In genomic region chr6:11586117-11586516, GRCh38 we compare ENCODE assay signal across 16 cellular contexts. TPM values are rescaled to one million over a fixed set of nuclear protein-coding genes. Genes with fewer than 3 reads are reported as not detected.
A peak's percentile ranks its signal among the peaks of the same experiment; 100 is the strongest.
DNase-seq lines count a peak whose midpoint lies in the region; ATAC-seq and TF ChIP-seq lines count a peak whose summit lies in the region.
"Had no signal": no experiment of that assay in that cellular context is flagged by ENCODE, and none has a peak within 500 bp of the region (broad histone marks: within the 10 kb centered on the region; RNA-seq: fewer than 3 reads in every experiment).

No MANE protein-coding gene starts in this region.

- no peaks in the 10 kb centered on the region for H4K20me1 ChIP-seq in MM.1S (ENCODE audit: insufficient read depth, low read length)

- TF ChIP-seq POLR2A in right lobe of liver (IDR thresholded peaks at IDR 0.05) = no peak

- H3K4me3 Mint-ChIP-seq in activated CD4-positive, alpha-beta T cell treated with anti-CD3 and anti-CD28 coated beads, Interleukin-2, amount 10 ng/mL, durations not matched to agents 24 days and 14 days = no peak overlapping the region
- H3K4me3 Mint-ChIP-seq: CD4-positive, CD25-positive, alpha-beta regulatory T cell; stimulated activated effector memory CD8-positive, alpha-beta T cell treated with anti-CD3 and anti-CD28 coated beads, Interleukin-12 subunit alpha, Interleukin-12 subunit beta, amount 100 ng/mL, for 72 hours had no signal

- intact Hi-C loops in activated CD4-positive, alpha-beta T cell treated with anti-CD3 and anti-CD28 coated beads, Interleukin-2, amount 10 ng/mL, durations not matched to agents 24 days and 14 days (cut with micrococcal nuclease) = loop anchor here (5.0 to 10.0 kb wide), 2 partner anchors 699 to 1306 kb away; no protein-coding TSS in a partner anchor
- intact Hi-C loops in right lobe of liver (cut with DNase I) (no loop called here), upper lobe of right lung (cut with DNase I) (loop anchor here (10.0 kb wide), 1 partner anchor 1019 kb away; no protein-coding TSS in a partner anchor), Right ventricle myocardium inferior (cut with DNase I) (loop anchor here (5.0 kb wide), 4 partner anchors 646 to 1306 kb away; no protein-coding TSS in a partner anchor)

- H3K9me3 Mint-ChIP-seq in activated CD4-positive, alpha-beta T cell treated with anti-CD3 and anti-CD28 coated beads, Interleukin-2, amount 10 ng/mL, durations not matched to agents 24 days and 14 days = no peaks in the 10 kb centered on the region
- H3K9me3 Mint-ChIP-seq: CD4-positive, CD25-positive, alpha-beta regulatory T cell; stimulated activated effector memory CD8-positive, alpha-beta T cell treated with anti-CD3 and anti-CD28 coated beads, Interleukin-12 subunit alpha, Interleukin-12 subunit beta, amount 100 ng/mL, for 72 hours had no signal

- no peaks in the 10 kb centered on the region for H3K79me2 ChIP-seq in MM.1S (ENCODE audit: low read length)

- H3K27me3 Mint-ChIP-seq in activated CD4-positive, alpha-beta T cell treated with anti-CD3 and anti-CD28 coated beads, Interleukin-2, amount 10 ng/mL, durations not matched to agents 24 days and 14 days = peaks cover 9% of the 10 kb centered on the region

- no peak overlapping the region for H3K27ac Mint-ChIP-seq in activated CD4-positive, alpha-beta T cell treated with anti-CD3 and anti-CD28 coated beads, Interleukin-2, amount 10 ng/mL, durations not matched to agents 24 days and 14 days
- H3K27ac Mint-ChIP-seq: CD4-positive, CD25-positive, alpha-beta regulatory T cell; stimulated activated effector memory CD8-positive, alpha-beta T cell treated with anti-CD3 and anti-CD28 coated beads, Interleukin-12 subunit alpha, Interleukin-12 subunit beta, amount 100 ng/mL, for 72 hours had no signal

- H3K4me1 ChIP-seq in ectodermal cell (ENCODE audit: control insufficient read depth, insufficient read depth, low read length) (peaks cover 3% of the 10 kb centered on the region), right lobe of liver (no peaks in the 10 kb centered on the region), upper lobe of right lung (peaks cover 10% of the 10 kb centered on the region), MM.1S (ENCODE audit: low read length) (no peaks in the 10 kb centered on the region)

- ATAC-seq in right lobe of liver (peak in 3 of 4 donors; percentile 55 to 75 (median 71)), upper lobe of right lung (peak; percentile 26), GM18498 (IDR thresholded peaks at IDR 0.05; ENCODE audit: unreplicated experiment) (no peak), Right ventricle myocardium inferior (no peak)
- ATAC-seq: stimulated activated effector memory CD8-positive, alpha-beta T cell treated with anti-CD3 and anti-CD28 coated beads, Interleukin-12 subunit alpha, Interleukin-12 subunit beta, amount 100 ng/mL, for 72 hours had no signal

- H3F3A ChIP-seq in MM.1S (ENCODE audit: insufficient read depth, low read length) = no peaks in the 10 kb centered on the region

- H3K36me3 ChIP-seq in ectodermal cell (ENCODE audit: control insufficient read depth, insufficient read depth, low read length) = no peaks in the 10 kb centered on the region
- no peaks in the 10 kb centered on the region for H3K36me3 ChIP-seq in right lobe of liver
- H3K36me3 ChIP-seq in upper lobe of right lung = no peaks in the 10 kb centered on the region
- no peaks in the 10 kb centered on the region for H3K36me3 ChIP-seq in MM.1S (replicated peaks; ENCODE audit: insufficient read depth, low read length)
- H3K36me3 ChIP-seq: ovary, transverse colon had no signal

- WGBS in ectodermal cell, 2 experiments = 84% methylated on average over 4 of the region's 4 CpGs
- WGBS in right lobe of liver (ENCODE audit: insufficient coverage, low coverage, low lambda C conversion rate, missing lambda C conversion rate) = 54% methylated on average over 4 of the region's 4 CpGs

- H3K9me3 ChIP-seq in ectodermal cell (ENCODE audit: control insufficient read depth, low read length) = no peaks in the 10 kb centered on the region
- no peaks in the 10 kb centered on the region for H3K9me3 ChIP-seq in right lobe of liver
- no peaks in the 10 kb centered on the region for H3K9me3 ChIP-seq in upper lobe of right lung
- H3K9me3 ChIP-seq in MM.1S (replicated peaks; ENCODE audit: insufficient read depth, low read length) = no peaks in the 10 kb centered on the region
- H3K9me3 ChIP-seq: ovary, transverse colon had no signal

- H3K27ac ChIP-seq in ectodermal cell (ENCODE audit: insufficient read depth, low read depth, low read length, poor library complexity, severe bottlenecking) = peak overlapping the region; percentile 69
- no peak overlapping the region for H3K27ac ChIP-seq in right lobe of liver
- no peak overlapping the region for H3K27ac ChIP-seq in upper lobe of right lung
- H3K27ac ChIP-seq in MM.1S (ENCODE audit: low read length) = no peak overlapping the region
- H3K27ac ChIP-seq: 22Rv1, ovary had no signal

- no peak overlapping the region for H2AFZ ChIP-seq in MM.1S (ENCODE audit: low read length)

- DNase-seq in activated CD4-positive, alpha-beta T cell treated with anti-CD3 and anti-CD28 coated beads, Interleukin-2, amount 10 ng/mL, durations not matched to agents 24 days and 14 days = peak; percentile 14
- DNase-seq in activated CD4-positive, alpha-beta T cell treated with anti-CD3 and anti-CD28 coated beads for 1 hour = no peak
- DNase-seq in right lobe of liver = no peak
- DNase-seq in upper lobe of right lung = no peak
- DNase-seq in MM.1S = no peak
- no peak for DNase-seq in Right ventricle myocardium inferior (ENCODE audit: missing footprints)
- DNase-seq: cerebellar nuclear complex, DMS79, ovary, transverse colon had no signal

- H3K4me2 ChIP-seq in MM.1S (ENCODE audit: low read depth, low read length) = no peak overlapping the region

- H3K27me3 ChIP-seq in ectodermal cell (ENCODE audit: control insufficient read depth, insufficient read depth, low read length, poor library complexity, severe bottlenecking) (no peaks in the 10 kb centered on the region), right lobe of liver (no peaks in the 10 kb centered on the region), upper lobe of right lung (no peaks in the 10 kb centered on the region), MM.1S (replicated peaks; ENCODE audit: insufficient read depth, low read length) (no peaks in the 10 kb centered on the region)
- H3K27me3 ChIP-seq: ovary, transverse colon had no signal

- no peaks in the 10 kb centered on the region for H3K9me2 ChIP-seq in MM.1S (replicated peaks; ENCODE audit: insufficient read depth, low read length)

- no peaks in the 10 kb centered on the region for H3K4me1 Mint-ChIP-seq in activated CD4-positive, alpha-beta T cell treated with anti-CD3 and anti-CD28 coated beads, Interleukin-2, amount 10 ng/mL, durations not matched to agents 24 days and 14 days
- H3K4me1 Mint-ChIP-seq: CD4-positive, CD25-positive, alpha-beta regulatory T cell; stimulated activated effector memory CD8-positive, alpha-beta T cell treated with anti-CD3 and anti-CD28 coated beads, Interleukin-12 subunit alpha, Interleukin-12 subunit beta, amount 100 ng/mL, for 72 hours had no signal

- no peak overlapping the region for H3K9ac ChIP-seq in MM.1S (ENCODE audit: low read length)

- H3K4me3 ChIP-seq in ectodermal cell (ENCODE audit: insufficient read depth, low read depth, low read length) = no peak overlapping the region
- H3K4me3 ChIP-seq in right lobe of liver = no peak overlapping the region
- no peak overlapping the region for H3K4me3 ChIP-seq in upper lobe of right lung
- H3K4me3 ChIP-seq in MM.1S (ENCODE audit: low read length) = no peak overlapping the region
- H3K4me3 ChIP-seq: K562, ovary, transverse colon had no signal

- no peak for TF ChIP-seq CTCF in right lobe of liver (IDR thresholded peaks at IDR 0.05)
- no peak for TF ChIP-seq CTCF in upper lobe of right lung (IDR thresholded peaks at IDR 0.05)
- no peak for TF ChIP-seq CTCF in MM.1S (IDR thresholded peaks at IDR 0.05; ENCODE audit: low read length)

- no peaks in the 10 kb centered on the region for H3K36me3 Mint-ChIP-seq in activated CD4-positive, alpha-beta T cell treated with anti-CD3 and anti-CD28 coated beads, Interleukin-2, amount 10 ng/mL, durations not matched to agents 24 days and 14 days (ENCODE audit: low read depth)
- H3K36me3 Mint-ChIP-seq: CD4-positive, CD25-positive, alpha-beta regulatory T cell; stimulated activated effector memory CD8-positive, alpha-beta T cell treated with anti-CD3 and anti-CD28 coated beads, Interleukin-12 subunit alpha, Interleukin-12 subunit beta, amount 100 ng/mL, for 72 hours had no signal

RNA-seq across cellular contexts. Expression of gene TMEM170B, which starts 48.6 kb away (rescaled TPM):
- 0.72 and 0.73 TPM in 2 replicates for total RNA-seq in activated CD4-positive, alpha-beta T cell treated with anti-CD3 and anti-CD28 coated beads, Interleukin-2, amount 10 ng/mL, durations not matched to agents 24 days and 14 days
- 7.8 TPM for polyA plus RNA-seq in ectodermal cell (2013, experiment 1 of 4)
- 8.0 TPM for polyA plus RNA-seq in ectodermal cell (2013, experiment 2 of 4)
- 6.8 TPM for polyA plus RNA-seq in ectodermal cell (2013, experiment 3 of 4)
- polyA plus RNA-seq in ectodermal cell (2013, experiment 4 of 4) = 7.8 TPM
- total RNA-seq in right lobe of liver (1 to 10 TPM; 3.6 to 6.7 (median 5.0) TPM), upper lobe of right lung (9.2 TPM), Right ventricle myocardium inferior (4.8 TPM)

Comparison
In these comparisons a context has a peak if more than half of its experiments do, and no peak if none do; other contexts are left out.
1. ATAC-seq: peak in right lobe of liver (3 of 4) and upper lobe of right lung (single experiment); none in GM18498 (single experiment) and Right ventricle myocardium inferior (single experiment).
2. intact Hi-C loops: an anchor here in activated CD4-positive, alpha-beta T cell treated with anti-CD3 and anti-CD28 coated beads, Interleukin-2, amount 10 ng/mL, durations not matched to agents 24 days and 14 days (5.0 to 10.0 kb wide), upper lobe of right lung (10.0 kb wide) and Right ventricle myocardium inferior (5.0 kb wide); none called in right lobe of liver.